In genomic region chr21:33419538-33420123, GRCh38 we compare ENCODE assay signal across 11 cellular contexts. TPM values are rescaled to one million over a fixed set of nuclear protein-coding genes. Genes with fewer than 3 reads are reported as not detected.
DNase-seq lines count a peak whose midpoint lies in the region; ATAC-seq and TF ChIP-seq lines count a peak whose summit lies in the region.
"Had no signal": no experiment of that assay in that cellular context is flagged by ENCODE, and none has a peak within 500 bp of the region (broad histone marks: within the 10 kb centered on the region; RNA-seq: fewer than 3 reads in every experiment).

No MANE protein-coding gene starts in this region.

- no peak overlapping the region for H2AFZ ChIP-seq in mesenchymal stem cell (ENCODE audit: low read depth, low read length)

- WGBS in mesenchymal stem cell, result 88% methylated on average over 9 of the region's 12 CpGs

- H2BK120ac ChIP-seq in mesenchymal stem cell (ENCODE audit: low read depth, low read length), result no peak overlapping the region

- H2BK15ac ChIP-seq in mesenchymal stem cell (ENCODE audit: low read depth, poor library complexity, severe bottlenecking), result no peak overlapping the region

- peaks cover 100% of the 10 kb centered on the region for H3K36me3 Mint-ChIP-seq in dendritic cell treated with granulocyte-macrophage colony-stimulating factor and Interleukin-4, amounts not matched to agents 40 ng/mL and 50 ng/mL, for 4 days (ENCODE audit: low read depth)
- peaks cover 46% of the 10 kb centered on the region for H3K36me3 Mint-ChIP-seq in type B pancreatic cell
- H3K36me3 Mint-ChIP-seq in activated CD8-positive, alpha-beta memory T cell treated with anti-CD3 and anti-CD28 coated beads, Interleukin-2, amount 10 ng/mL, durations not matched to agents 7 days and 5 days, result no peaks in the 10 kb centered on the region

- H3K27me3 Mint-ChIP-seq in dendritic cell treated with granulocyte-macrophage colony-stimulating factor and Interleukin-4, amounts not matched to agents 40 ng/mL and 50 ng/mL, for 4 days, result no peaks in the 10 kb centered on the region
- H3K27me3 Mint-ChIP-seq in type B pancreatic cell, result no peaks in the 10 kb centered on the region
- peaks cover 9% of the 10 kb centered on the region for H3K27me3 Mint-ChIP-seq in activated CD8-positive, alpha-beta memory T cell treated with anti-CD3 and anti-CD28 coated beads, Interleukin-2, amount 10 ng/mL, durations not matched to agents 7 days and 5 days

- peak overlapping the region in 1 of 2 experiments; percentile 3 for H3K4me3 ChIP-seq in mesenchymal stem cell (ENCODE audit: insufficient read depth in 1 of 2, low read depth in 1 of 2, low read length in 2 of 2)

- TF ChIP-seq CTCF in type B pancreatic cell (conservative IDR thresholded peaks at IDR 0.05), result no peak

- no peak overlapping the region for H4K91ac ChIP-seq in mesenchymal stem cell (ENCODE audit: low read length)

- no peak overlapping the region for H2BK12ac ChIP-seq in mesenchymal stem cell (ENCODE audit: low read length in 2 of 2)

- H3K4me2 ChIP-seq in mesenchymal stem cell (ENCODE audit: low read length, poor library complexity, severe bottlenecking), result no peak overlapping the region

- no peak overlapping the region for H3K14ac ChIP-seq in mesenchymal stem cell (ENCODE audit: low read length in 2 of 2)

- DNase-seq in MV-4-11 (lab: John Stamatoyannopoulos, UW) (peak; percentile 4), mesenchymal stem cell (peak; percentile 71), type B pancreatic cell (ENCODE audit: extremely low spot score, unreplicated experiment) (no peak), Ammon's horn (ENCODE audit: low spot score) (no peak), NCI-H1417 treated with DMSO at 0.1 percent for 48 hours (lab: John Stamatoyannopoulos, UW) (no peak)
- DNase-seq in activated CD8-positive, alpha-beta memory T cell treated with anti-CD3 and anti-CD28 coated beads, Interleukin-2, amount 10 ng/mL, durations not matched to agents 7 days and 5 days, result no peak
- DNase-seq: cortex of kidney; small intestine; stimulated activated naive CD4-positive, alpha-beta T cell treated with Interleukin-2 at 50 U/mL for 16 hours had no signal

- no peaks in the 10 kb centered on the region for H3K9me3 ChIP-seq in mesenchymal stem cell (ENCODE audit: control insufficient read depth, low read length)

- no peak overlapping the region for H3K18ac ChIP-seq in mesenchymal stem cell (ENCODE audit: low read depth in 1 of 2, low read length in 2 of 2)

- no peak overlapping the region for H3K23ac ChIP-seq in mesenchymal stem cell (ENCODE audit: low read length in 2 of 2)

- intact Hi-C loops in dendritic cell treated with granulocyte-macrophage colony-stimulating factor and Interleukin-4, amounts not matched to agents 40 ng/mL and 50 ng/mL, for 4 days (cut with micrococcal nuclease), result no loop called here

- no peak overlapping the region for H2BK5ac ChIP-seq in mesenchymal stem cell (ENCODE audit: low read depth, low read length, poor library complexity, severe bottlenecking)

- no peak overlapping the region for H3K4ac ChIP-seq in mesenchymal stem cell (ENCODE audit: low read depth in 1 of 2, low read length in 2 of 2)

- CTCF ChIA-PET in activated CD8-positive, alpha-beta memory T cell treated with anti-CD3 and anti-CD28 coated beads, Interleukin-2, amount 10 ng/mL, durations not matched to agents 7 days and 5 days (lab: Charles Lee), result interaction anchor here (0.6 kb wide), 1 partner anchor 215 kb away, joined by 3 read pairs; no protein-coding TSS in a partner anchor

- H3K4me1 ChIP-seq in mesenchymal stem cell (ENCODE audit: control insufficient read depth, insufficient read depth, low read depth, low read length), result peaks cover 8% of the 10 kb centered on the region

- peaks cover 47% of the 10 kb centered on the region for H3K4me1 Mint-ChIP-seq in dendritic cell treated with granulocyte-macrophage colony-stimulating factor and Interleukin-4, amounts not matched to agents 40 ng/mL and 50 ng/mL, for 4 days (ENCODE audit: low read depth)
- peaks cover 19% of the 10 kb centered on the region for H3K4me1 Mint-ChIP-seq in type B pancreatic cell (ENCODE audit: unreplicated experiment)
- no peaks in the 10 kb centered on the region for H3K4me1 Mint-ChIP-seq in activated CD8-positive, alpha-beta memory T cell treated with anti-CD3 and anti-CD28 coated beads, Interleukin-2, amount 10 ng/mL, durations not matched to agents 7 days and 5 days

- no peak overlapping the region for H3K27ac ChIP-seq in mesenchymal stem cell (ENCODE audit: low read length, poor library complexity, severe bottlenecking)

- peak overlapping the region; percentile 71 for H3K27ac Mint-ChIP-seq in dendritic cell treated with granulocyte-macrophage colony-stimulating factor and Interleukin-4, amounts not matched to agents 40 ng/mL and 50 ng/mL, for 4 days
- peak overlapping the region; percentile 56 for H3K27ac Mint-ChIP-seq in type B pancreatic cell
- H3K27ac Mint-ChIP-seq in activated CD8-positive, alpha-beta memory T cell treated with anti-CD3 and anti-CD28 coated beads, Interleukin-2, amount 10 ng/mL, durations not matched to agents 7 days and 5 days, result no peak overlapping the region

- H3K36me3 ChIP-seq in mesenchymal stem cell (ENCODE audit: control insufficient read depth in 1 of 2, insufficient read depth in 2 of 2, low read depth in 1 of 2, low read length in 2 of 2), result peaks cover 46 to 64% of the 10 kb centered on the region in 2 experiments

- no peak for ATAC-seq in activated CD8-positive, alpha-beta memory T cell treated with anti-CD3 and anti-CD28 coated beads, Interleukin-2, amount 10 ng/mL, durations not matched to agents 7 days and 5 days
- ATAC-seq in GM21515 (IDR thresholded peaks at IDR 0.05; ENCODE audit: unreplicated experiment), result no peak

- H4K8ac ChIP-seq in mesenchymal stem cell (ENCODE audit: low read length), result no peak overlapping the region

- no peaks in the 10 kb centered on the region for H3K9me3 Mint-ChIP-seq in dendritic cell treated with granulocyte-macrophage colony-stimulating factor and Interleukin-4, amounts not matched to agents 40 ng/mL and 50 ng/mL, for 4 days
- peaks cover 4% of the 10 kb centered on the region for H3K9me3 Mint-ChIP-seq in type B pancreatic cell
- no peaks in the 10 kb centered on the region for H3K9me3 Mint-ChIP-seq in activated CD8-positive, alpha-beta memory T cell treated with anti-CD3 and anti-CD28 coated beads, Interleukin-2, amount 10 ng/mL, durations not matched to agents 7 days and 5 days (ENCODE audit: low read depth)

- H3K9ac ChIP-seq in mesenchymal stem cell (ENCODE audit: low read length), result peak overlapping the region; percentile 63

- H3K79me1 ChIP-seq in mesenchymal stem cell (replicated peaks; ENCODE audit: low read length, poor library complexity, severe bottlenecking), result peaks cover 34% of the 10 kb centered on the region

- no peak overlapping the region for H3K4me3 Mint-ChIP-seq in dendritic cell treated with granulocyte-macrophage colony-stimulating factor and Interleukin-4, amounts not matched to agents 40 ng/mL and 50 ng/mL, for 4 days
- no peak overlapping the region for H3K4me3 Mint-ChIP-seq in type B pancreatic cell
- no peak overlapping the region for H3K4me3 Mint-ChIP-seq in activated CD8-positive, alpha-beta memory T cell treated with anti-CD3 and anti-CD28 coated beads, Interleukin-2, amount 10 ng/mL, durations not matched to agents 7 days and 5 days

- H2AK5ac ChIP-seq in mesenchymal stem cell (ENCODE audit: low read length, severe bottlenecking), result no peak overlapping the region

- H3K27me3 ChIP-seq in mesenchymal stem cell (ENCODE audit: control insufficient read depth in 1 of 2, insufficient read depth in 1 of 2, low read length in 2 of 2), result no peaks in the 10 kb centered on the region

RNA-seq across cellular contexts. Expression of gene IFNGR2, which starts 16.4 kb away (rescaled TPM):
- 62.7 TPM for polyA plus RNA-seq in mesenchymal stem cell (2013, experiment 1 of 2)
- 59.5 TPM for polyA plus RNA-seq in mesenchymal stem cell (2013, experiment 2 of 2)
- 39.0 and 40.4 TPM in 2 replicates for total RNA-seq in type B pancreatic cell (ENCODE audit: low replicate concordance)
- under 1 TPM; 0.30 to 0.96 TPM for total RNA-seq in activated CD8-positive, alpha-beta memory T cell treated with anti-CD3 and anti-CD28 coated beads, Interleukin-2, amount 10 ng/mL, durations not matched to agents 7 days and 5 days

Comparison
In these comparisons a context has a peak if more than half of its experiments do, and no peak if none do; other contexts are left out.
1. DNase-seq: peak in MV-4-11 (single experiment) and mesenchymal stem cell (single experiment); none in type B pancreatic cell (single experiment), activated CD8-positive, alpha-beta memory T cell treated with anti-CD3 and anti-CD28 coated beads, Interleukin-2, amount 10 ng/mL, durations not matched to agents 7 days and 5 days (single experiment), Ammon's horn (single experiment) and NCI-H1417 treated with DMSO at 0.1 percent for 48 hours (single experiment).
2. RNA of gene IFNGR2, which starts 16.4 kb away (total RNA-seq): 39.0 to 40.4 TPM in type B pancreatic cell; 0.30 to 0.96 TPM in activated CD8-positive, alpha-beta memory T cell treated with anti-CD3 and anti-CD28 coated beads, Interleukin-2, amount 10 ng/mL, durations not matched to agents 7 days and 5 days; every median in the first group is over 10 times any median in the second.